In genomic region chr1:160069460-160070231, GRCh38 we compare ENCODE assay signal across 8 cellular contexts. TPM values are rescaled to one million over a fixed set of nuclear protein-coding genes. Genes with fewer than 3 reads are reported as not detected.
DNase-seq lines count a peak whose midpoint lies in the region; ATAC-seq, FAIRE-seq and TF ChIP-seq lines count a peak whose summit lies in the region.

KCNJ10 (minus strand) TSS chr1:160070160; CDS start chr1:160042532, 27,628 bp downstream.

- no TSS peak for BruUV-seq in OCI-LY7 (replicated peaks; lab: Mats Ljungman, UMichigan)

- H3K79me2 ChIP-seq in OCI-LY7 (ENCODE audit: insufficient read depth, low read depth, low read length) (no peaks in the 10 kb centered on the region), neural progenitor cell (ENCODE audit: low read depth) (no peaks in the 10 kb centered on the region)

- peak within 1 kb of the TSS; percentile 92 for H3K4me3 Mint-ChIP-seq in CD4-positive, alpha-beta T cell
- H3K4me3 Mint-ChIP-seq in endothelial cell (ENCODE audit: unreplicated experiment): peak within 1 kb of the TSS; percentile 95
- peak within 1 kb of the TSS; percentile 88 for H3K4me3 Mint-ChIP-seq in neural progenitor cell

- H3K36me3 ChIP-seq in OCI-LY7 (ENCODE audit: insufficient read depth, low read length) (no peaks in the 10 kb centered on the region), neural progenitor cell (no peaks in the 10 kb centered on the region)

- H3K36me3 Mint-ChIP-seq in CD4-positive, alpha-beta T cell (ENCODE audit: low read depth): no peaks in the 10 kb centered on the region
- no peaks in the 10 kb centered on the region for H3K36me3 Mint-ChIP-seq in endothelial cell (ENCODE audit: low read depth, unreplicated experiment)
- no peaks in the 10 kb centered on the region for H3K36me3 Mint-ChIP-seq in neural progenitor cell

- peaks cover 14% of the 10 kb centered on the region for H3F3A ChIP-seq in neural progenitor cell (ENCODE audit: low read depth)

- H3K4me1 ChIP-seq in OCI-LY7 (ENCODE audit: insufficient read depth, low read length, poor library complexity, severe bottlenecking) (peaks cover 17% of the 10 kb centered on the region), neural progenitor cell (peaks cover 10% of the 10 kb centered on the region)

- H2AFZ ChIP-seq in OCI-LY7 (ENCODE audit: low read length) (peak within 1 kb of the TSS; percentile 84), neural progenitor cell (replicated peaks) (peak within 1 kb of the TSS; percentile 66)

- H3K9ac ChIP-seq in neural progenitor cell: no peak within 1 kb of the TSS

- H3K4me1 Mint-ChIP-seq in CD4-positive, alpha-beta T cell (ENCODE audit: low read depth): peaks cover 8% of the 10 kb centered on the region
- no peaks in the 10 kb centered on the region for H3K4me1 Mint-ChIP-seq in endothelial cell (ENCODE audit: unreplicated experiment)
- H3K4me1 Mint-ChIP-seq in neural progenitor cell: peaks cover 28% of the 10 kb centered on the region

- H3K9me3 ChIP-seq in CD4-positive, alpha-beta T cell (ENCODE audit: control insufficient read depth, low read length): no peaks in the 10 kb centered on the region
- H3K9me3 ChIP-seq in OCI-LY7 (ENCODE audit: low read length) (no peaks in the 10 kb centered on the region), neural progenitor cell (ENCODE audit: low read depth) (no peaks in the 10 kb centered on the region)

- no peak for TF ChIP-seq CTCF in CD4-positive, alpha-beta T cell (IDR thresholded peaks at IDR 0.05)
- TF ChIP-seq CTCF in OCI-LY7 (conservative IDR thresholded peaks at IDR 0.05; ENCODE audit: low read length) (no peak), endothelial cell (IDR thresholded peaks at IDR 0.05; ENCODE audit: unreplicated experiment) (no peak), neural progenitor cell (IDR thresholded peaks at IDR 0.05) (no peak), D721Med (IDR thresholded peaks at IDR 0.05; ENCODE audit: insufficient read depth, missing control alignments) (no peak)

- H3K27ac Mint-ChIP-seq in CD4-positive, alpha-beta T cell: no peak within 1 kb of the TSS
- H3K27ac Mint-ChIP-seq in endothelial cell (ENCODE audit: unreplicated experiment): no peak within 1 kb of the TSS
- H3K27ac Mint-ChIP-seq in neural progenitor cell: no peak within 1 kb of the TSS

- H3K27me3 ChIP-seq in CD4-positive, alpha-beta T cell (ENCODE audit: control insufficient read depth, insufficient read depth, low read length): peaks cover 21% of the 10 kb centered on the region
- peaks cover 74% of the 10 kb centered on the region for H3K27me3 ChIP-seq in neural progenitor cell

- H4K20me1 ChIP-seq in OCI-LY7 (ENCODE audit: insufficient read depth, low read length): no peaks in the 10 kb centered on the region
- H4K20me1 ChIP-seq in neural progenitor cell (ENCODE audit: low read depth): no peaks in the 10 kb centered on the region

- H3K4me3 ChIP-seq in OCI-LY7 (ENCODE audit: low read depth, low read length, poor library complexity, severe bottlenecking) (peak within 1 kb of the TSS; percentile 70), neural progenitor cell (peak within 1 kb of the TSS; percentile 52)

- H3K27ac ChIP-seq in CD4-positive, alpha-beta T cell (ENCODE audit: low read depth, low read length): no peak within 1 kb of the TSS
- no peak within 1 kb of the TSS for H3K27ac ChIP-seq in OCI-LY7 (ENCODE audit: low read depth, low read length, poor library complexity, severe bottlenecking)
- no peak within 1 kb of the TSS for H3K27ac ChIP-seq in neural progenitor cell

- no peak for ATAC-seq in CD4-positive, alpha-beta T cell (ENCODE audit: poor library complexity)
- no peak for ATAC-seq in HG03354 (IDR thresholded peaks at IDR 0.05; ENCODE audit: poor library complexity, severe bottlenecking, unreplicated experiment)

- POLR2A ChIA-PET in CD4-positive, alpha-beta T cell (lab: Charles Lee): interaction anchor here (0.6 to 0.8 kb wide), 4 partner anchors 9 to 146 kb away, joined by 3 read pairs; partner anchors contain the start of genes IGSF8 and KCNJ9
- POLR2A ChIA-PET in OCI-LY7 (lab: Charles Lee): interaction anchor here (0.6 kb wide), 2 partner anchors 95 to 194 kb away, joined by 7 read pairs; no protein-coding TSS in a partner anchor

- FAIRE-seq in D721Med (lab: Jason Lieb, UNC): no peak

- DNase-seq in CD4-positive, alpha-beta T cell: no peak
- DNase-seq in OCI-LY7 (ENCODE audit: low spot score) (no peak), endothelial cell (ENCODE audit: low spot score) (no peak), neural progenitor cell (ENCODE audit: low spot score) (no peak), NCI-H2107 treated with DMSO at 0.1 percent for 48 hours (lab: John Stamatoyannopoulos, UW; ENCODE audit: unreplicated experiment) (no peak), D721Med (ENCODE audit: insufficient read length, low spot score) (no peak)
- DNase-seq in stimulated activated CD8-positive, alpha-beta memory T cell treated with anti-CD3 and anti-CD28 coated beads, Interleukin-4, amount 100 ng/mL, for 48 hours: no peak

- H3K27me3 Mint-ChIP-seq in CD4-positive, alpha-beta T cell: peaks cover 40% of the 10 kb centered on the region
- peaks cover 17% of the 10 kb centered on the region for H3K27me3 Mint-ChIP-seq in endothelial cell (ENCODE audit: unreplicated experiment)
- H3K27me3 Mint-ChIP-seq in neural progenitor cell (ENCODE audit: insufficient read depth, low read depth): peaks cover 22% of the 10 kb centered on the region

- H3K9me3 Mint-ChIP-seq in CD4-positive, alpha-beta T cell: no peaks in the 10 kb centered on the region
- H3K9me3 Mint-ChIP-seq in endothelial cell (ENCODE audit: unreplicated experiment) (no peaks in the 10 kb centered on the region), neural progenitor cell (no peaks in the 10 kb centered on the region)

- CTCF ChIA-PET in CD4-positive, alpha-beta T cell (lab: Charles Lee): interaction anchor here (1.5 to 2.4 kb wide), 3 partner anchors 10 to 23 kb away, joined by 4 to 13 read pairs (median 8); partner anchors contain the start of gene KCNJ9
- CTCF ChIA-PET in OCI-LY7 (lab: Charles Lee; ENCODE audit: unreplicated experiment): interaction anchor here (0.7 to 1.0 kb wide), 2 partner anchors 9 to 22 kb away, joined by 3 to 6 read pairs; no protein-coding TSS in a partner anchor

- no peaks in the 10 kb centered on the region for H3K9me2 ChIP-seq in OCI-LY7 (ENCODE audit: insufficient read depth, low read length)

- H3K4me2 ChIP-seq in OCI-LY7 (ENCODE audit: low read length): peak within 1 kb of the TSS; percentile 82
- H3K4me2 ChIP-seq in neural progenitor cell: peak within 1 kb of the TSS; percentile 71

- intact Hi-C loops in CD4-positive, alpha-beta T cell (cut with DNase I, micrococcal nuclease): no loop called here
- intact Hi-C loops in OCI-LY7 (cut with micrococcal nuclease; ENCODE audit: unreplicated experiment): no loop called here

RNA-seq across cellular contexts. Expression of gene KCNJ10, which starts in this region (rescaled TPM):
- not detected for total RNA-seq in CD4-positive, alpha-beta T cell
- total RNA-seq in OCI-LY7 (2014; rRNA removed; shearing (Covaris generic)): 0.33 TPM in 1 of 2 replicates, not detected in the other
- 0.15 and 0.29 TPM in 2 replicates for total RNA-seq in OCI-LY7 (2022)
- not detected for total RNA-seq in endothelial cell (ENCODE audit: unreplicated experiment)
- total RNA-seq in neural progenitor cell (ENCODE audit: low replicate concordance): 0.15 TPM in 1 of 2 replicates, not detected in the other
